In genomic region chr14:104933721-104934379, GRCh38 we compare ENCODE assay signal across 9 cellular contexts. TPM values are rescaled to one million over a fixed set of nuclear protein-coding genes. Genes with fewer than 3 reads are reported as not detected.
A peak's percentile ranks its signal among the peaks of the same experiment; 100 is the strongest.
DNase-seq lines count a peak whose midpoint lies in the region; ATAC-seq and TF ChIP-seq lines count a peak whose summit lies in the region.
"Had no signal": no experiment of that assay in that cellular context is flagged by ENCODE, and none has a peak within 500 bp of the region (broad histone marks: within the 10 kb centered on the region; RNA-seq: fewer than 3 reads in every experiment).

No MANE protein-coding gene starts in this region.

- TF ChIP-seq CTCF in natural killer cell (IDR thresholded peaks at IDR 0.05), result no peak

- H3K9me3 Mint-ChIP-seq in effector memory CD8-positive, alpha-beta T cell, result no peaks in the 10 kb centered on the region
- H3K9me3 Mint-ChIP-seq in natural killer cell, result no peaks in the 10 kb centered on the region

- intact Hi-C loops in natural killer cell (cut with micrococcal nuclease), result loop anchor here (2.0 kb wide), 1 partner anchor 111 kb away; no protein-coding TSS in a partner anchor

- peaks cover 44% of the 10 kb centered on the region for H3K27me3 ChIP-seq in H7 (ENCODE audit: control insufficient read depth, insufficient read depth, low read length)

- H3K4me3 Mint-ChIP-seq in effector memory CD8-positive, alpha-beta T cell, result peak overlapping the region; percentile 34 to 68
- H3K4me3 Mint-ChIP-seq in natural killer cell, result peak overlapping the region; percentile 49

- peaks cover 30 to 32% of the 10 kb centered on the region in 2 donors for H3K27me3 Mint-ChIP-seq in effector memory CD8-positive, alpha-beta T cell
- peaks cover 12 to 17% of the 10 kb centered on the region in 2 donors for H3K27me3 Mint-ChIP-seq in natural killer cell (ENCODE audit: low read depth in 2 of 2)

- H3K4me3 ChIP-seq in H7 (ENCODE audit: insufficient read depth, low read depth, low read length), result peak overlapping the region; percentile 22; the same call in 1 of the 2 replicates

- peaks cover 0 to 2% of the 10 kb centered on the region in 2 donors for H3K4me1 Mint-ChIP-seq in effector memory CD8-positive, alpha-beta T cell (ENCODE audit: low read depth in 2 of 2)
- peaks cover 0 to 5% of the 10 kb centered on the region in 2 donors for H3K4me1 Mint-ChIP-seq in natural killer cell

- DNase-seq in AG08395 (ENCODE audit: low spot score), result peak; percentile 1
- DNase-seq in H7, result peak; percentile 80
- DNase-seq in effector memory CD8-positive, alpha-beta T cell, result no peak
- no peak for DNase-seq in natural killer cell
- no peak for DNase-seq in GM19240 (ENCODE audit: insufficient read length, low spot score)
- DNase-seq in GM03348 (ENCODE audit: low spot score), result no peak

- no peaks in the 10 kb centered on the region for H3K36me3 Mint-ChIP-seq in effector memory CD8-positive, alpha-beta T cell (ENCODE audit: insufficient read depth)
- H3K36me3 Mint-ChIP-seq in natural killer cell, result no peaks in the 10 kb centered on the region

- no peak for ATAC-seq in effector memory CD8-positive, alpha-beta T cell (replicated peaks)
- ATAC-seq in natural killer cell (no peak), HG03520 (IDR thresholded peaks at IDR 0.05; ENCODE audit: unreplicated experiment) (no peak), GM21529 (IDR thresholded peaks at IDR 0.05; ENCODE audit: unreplicated experiment) (no peak)

- no peaks in the 10 kb centered on the region for H3K36me3 ChIP-seq in H7 (replicated peaks; ENCODE audit: control insufficient read depth, insufficient read depth, low read length)

- H3K27ac Mint-ChIP-seq in effector memory CD8-positive, alpha-beta T cell, result no peak overlapping the region
- H3K27ac Mint-ChIP-seq in natural killer cell, result peak overlapping the region in 1 of 2 donors; percentile 59

RNA-seq across cellular contexts. Expression of gene PLD4, which starts 9.2 kb away (rescaled TPM):
- 0.11 TPM in 1 of 2 replicates, not detected in the other for total RNA-seq in H7 (2014; rRNA removed; shearing (Covaris generic))
- total RNA-seq in natural killer cell, result 1 to 10 TPM; 1.7 to 7.2 (median 2.9) TPM
- total RNA-seq: NCI-H460 had no signal

RNA-seq across cellular contexts. Expression of gene AHNAK2, which starts 44.3 kb away (rescaled TPM):
- total RNA-seq in H7 (2014; rRNA removed; shearing (Covaris generic)), result 2.0 and 2.3 TPM in 2 replicates
- total RNA-seq in natural killer cell, result under 1 TPM in 1 of 3 donors, not detected in 2; 0.05 TPM

RNA-seq across cellular contexts. Expression of gene CLBA1, which starts 51.7 kb away (rescaled TPM):
- total RNA-seq in H7 (2014; rRNA removed; shearing (Covaris generic)), result 3.5 and 3.7 TPM in 2 replicates
- total RNA-seq in natural killer cell, result 1 to 10 TPM; 1.2 to 1.8 (median 1.3) TPM

Comparison
In these comparisons a context has a peak if more than half of its experiments do, and no peak if none do; other contexts are left out.
1. DNase-seq: peak in AG08395 (single experiment) and H7 (single experiment); none in effector memory CD8-positive, alpha-beta T cell (0 of 3), natural killer cell (single experiment), GM19240 (single experiment) and GM03348 (single experiment).